Comparison of ENCODE assay signal across 8 cellular contexts in the genomic region with DNA sequence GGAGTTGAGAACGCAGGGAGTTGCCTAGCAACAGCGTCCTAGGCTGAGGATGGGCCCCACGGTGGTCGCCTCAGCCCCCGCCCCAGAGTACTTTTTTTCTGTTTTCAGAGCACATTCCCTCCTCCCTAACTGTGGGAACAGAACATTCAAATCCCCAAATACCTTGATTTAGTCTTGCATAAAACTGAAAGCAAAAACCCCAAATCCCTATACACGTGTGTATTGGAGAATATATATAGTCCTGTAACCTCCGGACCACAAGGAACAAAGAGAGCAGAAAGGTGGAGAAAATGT. TPM values are rescaled to one million over a fixed set of nuclear protein-coding genes. Genes with fewer than 3 reads are reported as not detected.
DNase-seq lines count a peak whose midpoint lies in the region; ATAC-seq, FAIRE-seq and TF ChIP-seq lines count a peak whose summit lies in the region.

No MANE protein-coding gene starts in this region.

- H3K27ac ChIP-seq in WERI-Rb-1 = peak overlapping the region; percentile 99
- no peak overlapping the region for H3K27ac ChIP-seq in right cardiac atrium (ENCODE audit: low read length)
- peak overlapping the region; percentile 99 to 100 for H3K27ac ChIP-seq in small intestine (ENCODE audit: low read depth in 1 of 2, low read length in 1 of 2)

- DNase-seq in HAP-1 (ENCODE audit: low spot score in 2 of 2) (no peak), WERI-Rb-1 (no peak), right cardiac atrium (no peak), small intestine (no peak), AG20443 (ENCODE audit: low spot score) (no peak), NOMO-1 treated with DMSO at 0.1 percent for 48 hours (lab: John Stamatoyannopoulos, UW; ENCODE audit: unreplicated experiment) (no peak), NCI-H446 treated with DMSO at 0.1 percent for 48 hours (lab: John Stamatoyannopoulos, UW) (no peak)

- ATAC-seq in right cardiac atrium (no peak), HG03342 (IDR thresholded peaks at IDR 0.05; ENCODE audit: unreplicated experiment) (no peak)

- H3K4me1 ChIP-seq in HAP-1 = peaks cover 24% of the 10 kb centered on the region
- peaks cover 6% of the 10 kb centered on the region for H3K4me1 ChIP-seq in right cardiac atrium (ENCODE audit: control insufficient read depth, insufficient read depth, low read length)
- H3K4me1 ChIP-seq in small intestine (ENCODE audit: control insufficient read depth in 2 of 2, insufficient read depth in 1 of 2, low read depth in 1 of 2, low read length in 1 of 2) = peaks cover 0 to 19% of the 10 kb centered on the region in 2 donors

- no peaks in the 10 kb centered on the region for H3K27me3 ChIP-seq in HAP-1 (ENCODE audit: low read depth)
- H3K27me3 ChIP-seq in WERI-Rb-1 (ENCODE audit: insufficient read depth, low read depth, severe bottlenecking) = no peaks in the 10 kb centered on the region
- no peaks in the 10 kb centered on the region for H3K27me3 ChIP-seq in right cardiac atrium (ENCODE audit: control insufficient read depth, insufficient read depth)
- H3K27me3 ChIP-seq in small intestine (ENCODE audit: control insufficient read depth in 2 of 2, insufficient read depth in 2 of 2, low read length in 2 of 2) = no peaks in the 10 kb centered on the region

- H3K36me3 ChIP-seq in HAP-1 (replicated peaks) (peaks cover 2% of the 10 kb centered on the region; the same call in 1 of the 2 replicates), WERI-Rb-1 (peaks cover 17% of the 10 kb centered on the region), small intestine (ENCODE audit: control insufficient read depth in 2 of 2, insufficient read depth in 2 of 2, low read length in 2 of 2) (no peaks in the 10 kb centered on the region)

- in situ Hi-C loops in HAP-1 (cut with MboI; ENCODE audit: low sequenced_read_pairs) = no loop called here

- FAIRE-seq in small intestine (lab: Jason Lieb, UNC) = no peak

- TF ChIP-seq CTCF in WERI-Rb-1 (IDR thresholded peaks at IDR 0.05; ENCODE audit: low read depth, low read length) = no peak

- H3K9me3 ChIP-seq in HAP-1 (no peaks in the 10 kb centered on the region), WERI-Rb-1 (ENCODE audit: severe bottlenecking) (no peaks in the 10 kb centered on the region), right cardiac atrium (ENCODE audit: control insufficient read depth, low read length) (no peaks in the 10 kb centered on the region), small intestine (ENCODE audit: control insufficient read depth, low read depth) (no peaks in the 10 kb centered on the region)

- WGBS in right cardiac atrium = 1% methylated on average over 7 of the region's 7 CpGs
- 0% methylated on average over 7 of the region's 7 CpGs for WGBS in small intestine, 3 donors

- intact Hi-C loops in right cardiac atrium (cut with DNase I) = no loop called here

- peak overlapping the region; percentile 75 for H3K4me3 ChIP-seq in HAP-1
- peak overlapping the region; percentile 59 for H3K4me3 ChIP-seq in WERI-Rb-1 (ENCODE audit: low read depth, low read length)
- H3K4me3 ChIP-seq in right cardiac atrium (ENCODE audit: low read length) = peak overlapping the region; percentile 79
- peak overlapping the region; percentile 71 to 91 for H3K4me3 ChIP-seq in small intestine (ENCODE audit: low read depth in 1 of 2, low read length in 2 of 2)

RNA-seq across cellular contexts. Expression of a gene that starts 0.3 kb away (rescaled TPM):
- total RNA-seq in right cardiac atrium = 10 to 100 TPM; 16.1 to 26.1 (median 21.2) TPM
- polyA plus RNA-seq in right cardiac atrium = 9.5 TPM
- 10 to 100 TPM; 13.2 to 16.2 (median 13.2) TPM for polyA plus RNA-seq in small intestine

RNA-seq across cellular contexts. Expression of a gene that starts 28.1 kb away (rescaled TPM):
- 10 to 100 TPM; 11.6 to 19.0 (median 12.0) TPM for total RNA-seq in right cardiac atrium
- polyA plus RNA-seq in right cardiac atrium (9.7 TPM), small intestine (10 to 100 TPM in 2 of 3 donors, 1 to 10 TPM in 1; 2.0 to 14.5 (median 11.1) TPM)
